8 cellular contexts compared by ENCODE assay signal in the genomic region with DNA sequence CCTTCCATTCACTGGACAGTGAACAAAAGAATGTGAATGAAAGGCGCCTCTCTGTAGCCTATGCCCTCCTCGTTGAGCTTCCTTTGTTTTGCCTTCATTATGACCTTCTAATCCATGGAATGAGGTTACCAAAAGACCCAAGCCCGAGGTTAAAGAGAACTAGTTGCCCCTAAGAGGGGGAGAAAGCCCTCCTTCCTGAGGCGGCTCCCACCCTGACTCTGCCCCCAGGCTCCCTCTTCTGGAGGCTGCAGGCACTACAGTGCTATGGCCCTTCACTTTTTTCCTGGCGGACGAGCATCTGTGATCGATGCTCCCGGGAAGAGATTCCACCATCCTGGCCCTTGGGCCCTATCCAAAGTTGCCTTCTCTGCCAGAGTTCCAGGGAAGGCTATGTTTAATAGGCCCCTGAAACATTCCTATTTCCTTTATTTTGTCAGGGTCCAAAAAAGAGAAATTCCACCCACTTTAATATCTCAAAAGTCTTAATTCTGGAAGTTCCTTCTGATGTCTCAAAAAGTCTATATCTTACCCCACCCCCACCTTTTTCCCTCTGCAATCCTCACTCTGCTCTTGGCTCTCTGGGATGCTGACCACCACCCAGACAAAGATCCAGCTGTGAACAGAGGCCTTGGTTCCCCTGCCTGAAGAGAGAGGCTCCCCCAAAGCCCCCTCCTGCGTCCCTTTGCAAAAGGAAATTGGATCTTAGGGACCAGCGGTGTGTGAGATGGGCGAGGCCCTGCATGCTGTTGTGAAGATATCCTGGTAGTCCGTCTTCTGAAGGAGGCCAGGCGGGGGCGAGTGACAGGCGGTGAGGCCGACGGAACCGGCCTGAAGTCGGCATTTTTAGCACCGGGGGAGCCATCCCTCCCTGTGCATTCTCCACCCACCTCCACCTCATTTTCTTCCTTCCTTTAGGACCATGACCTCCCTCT.
DNase-seq lines count a peak whose midpoint lies in the region; ATAC-seq and TF ChIP-seq lines count a peak whose summit lies in the region.

No MANE protein-coding gene starts in this region.

- H2AFZ ChIP-seq in DND-41 (ENCODE audit: low read depth, low read length) = no peak overlapping the region

- H3K4me2 ChIP-seq in DND-41 (ENCODE audit: insufficient read depth, low read length) = no peak overlapping the region

- no peaks in the 10 kb centered on the region for H3K79me2 ChIP-seq in DND-41 (ENCODE audit: insufficient read depth, low read length)

- H3K27ac ChIP-seq in DND-41 (ENCODE audit: low read length) = no peak overlapping the region

- DNase-seq in DND-41 (peak; percentile 52), RPMI8226 (peak; percentile 25), amniotic stem cell (lab: John Stamatoyannopoulos, UW) (peak; percentile 22), hippocampal formation (lab: John Stamatoyannopoulos, UW) (peak; percentile 35 to 40), A172 (ENCODE audit: low spot score) (no peak), H4 (ENCODE audit: low spot score) (no peak)
- DNase-seq in stimulated activated CD4-positive, alpha-beta T cell treated with anti-CD3 and anti-CD28 coated beads, Interleukin-12 subunit alpha, Interleukin-12 subunit beta, amount 100 ng/mL, for 4 hours = peak; percentile 32

- H3K36me3 ChIP-seq in DND-41 (ENCODE audit: insufficient read depth, low read length) = no peaks in the 10 kb centered on the region

- no peaks in the 10 kb centered on the region for H3K4me1 ChIP-seq in DND-41 (ENCODE audit: insufficient read depth, low read length)

- no peak overlapping the region for H3K4me3 ChIP-seq in DND-41 (ENCODE audit: low read depth in 1 of 2, low read length in 2 of 2)

- H3K9me3 ChIP-seq in DND-41 (ENCODE audit: insufficient read depth, low read length, severe bottlenecking) = no peaks in the 10 kb centered on the region

- H3K9ac ChIP-seq in DND-41 (ENCODE audit: low read depth, low read length) = no peak overlapping the region

- no peaks in the 10 kb centered on the region for H4K20me1 ChIP-seq in DND-41 (ENCODE audit: insufficient read depth, low read length)

- TF ChIP-seq CTCF in DND-41 (IDR thresholded peaks at IDR 0.05; ENCODE audit: borderline replicate concordance, extremely low read depth, low read length, poor library complexity, severe bottlenecking) = peak; percentile 90

- H3K27me3 ChIP-seq in DND-41 (ENCODE audit: insufficient read depth, low read length, poor library complexity) = peaks cover 5% of the 10 kb centered on the region

- ATAC-seq in DND-41 (ENCODE audit: insufficient read depth, low read depth) = peak; percentile 75
- peak; percentile 51 for ATAC-seq in HG02588 (IDR thresholded peaks at IDR 0.05; ENCODE audit: unreplicated experiment)

Comparison
In these comparisons a context has a peak if more than half of its experiments do, and no peak if none do; other contexts are left out.
1. DNase-seq: peak in DND-41 (single experiment), RPMI8226 (single experiment), amniotic stem cell (single experiment), hippocampal formation (2 of 2) and stimulated activated CD4-positive, alpha-beta T cell treated with anti-CD3 and anti-CD28 coated beads, Interleukin-12 subunit alpha, Interleukin-12 subunit beta, amount 100 ng/mL, for 4 hours (single experiment); none in A172 (single experiment) and H4 (single experiment).